Comparison of ENCODE assay signal across 8 cellular contexts in genomic region chr3:7589526-7589925, GRCh38.
"Had no signal": no experiment of that assay in that cellular context is flagged by ENCODE, and none has a peak within 500 bp of the region (broad histone marks: within the 10 kb centered on the region; RNA-seq: fewer than 3 reads in every experiment).

No MANE protein-coding gene starts in this region.

- H2AFZ ChIP-seq: GM23248, GM23338 had no signal

- H3K36me3 ChIP-seq: HAP-1 had no signal

- H3K9me3 ChIP-seq: HAP-1 had no signal

- H3K4me2 ChIP-seq: GM23338 had no signal

- DNase-seq: GM23248, GOT3, H7, H9, HCEC 1CT, HFFc6 had no signal

- H3K27ac ChIP-seq: GM23248 had no signal

- H3K9ac ChIP-seq: GM23248 had no signal

- H3K4me3 ChIP-seq: GM23248, GM23338, HAP-1 had no signal
